ENCODE assay signal across 25 cellular contexts in genomic region chr17:8839410-8839935, GRCh38. TPM values are rescaled to one million over a fixed set of nuclear protein-coding genes. Genes with fewer than 3 reads are reported as not detected.
A peak's percentile ranks its signal among the peaks of the same experiment; 100 is the strongest.
DNase-seq lines count a peak whose midpoint lies in the region; ATAC-seq and TF ChIP-seq lines count a peak whose summit lies in the region.
"Had no signal": no experiment of that assay in that cellular context is flagged by ENCODE, and none has a peak within 500 bp of the region (broad histone marks: within the 10 kb centered on the region; RNA-seq: fewer than 3 reads in every experiment).

No MANE protein-coding gene starts in this region.

- no peaks in the 10 kb centered on the region for H3K27me3 ChIP-seq in right cardiac atrium (ENCODE audit: control insufficient read depth, insufficient read depth)
- peaks cover 0 to 38% (median 0%) of the 10 kb centered on the region in 4 donors for H3K27me3 ChIP-seq in esophagus muscularis mucosa
- H3K27me3 ChIP-seq: SJCRH30 had no signal

- H3K27ac ChIP-seq in right cardiac atrium (ENCODE audit: low read length) (no peak overlapping the region), esophagus muscularis mucosa (replicated peaks in 1 of 4) (no peak overlapping the region)
- H3K27ac ChIP-seq: KMS-11, SJCRH30 had no signal

- POLR2A ChIA-PET in WTC11 (lab: Charles Lee): interaction anchor here (1.0 kb wide), 1 partner anchor 9 kb away, joined by 3 read pairs; no protein-coding TSS in a partner anchor

- no peak for TF ChIP-seq CTCF in WTC11 (IDR thresholded peaks at IDR 0.05)
- no peak for TF ChIP-seq CTCF in esophagus muscularis mucosa (IDR thresholded peaks at IDR 0.05)

- ATAC-seq in Right ventricle myocardium inferior: peak; percentile 42
- no peak for ATAC-seq in right cardiac atrium
- peak; percentile 46 for ATAC-seq in WTC11
- no peak for ATAC-seq in sciatic nerve
- ATAC-seq: Panc1 had no signal

- peaks cover 3% of the 10 kb centered on the region for H3K27me3 Mint-ChIP-seq in WTC11 (ENCODE audit: low read depth)
- H3K27me3 Mint-ChIP-seq: B cell had no signal

- no peak overlapping the region for H3K4me3 Mint-ChIP-seq in WTC11
- H3K4me3 Mint-ChIP-seq: B cell, CD14-positive monocyte had no signal

- CTCF ChIA-PET in WTC11 (lab: Charles Lee): interaction anchor here (0.8 to 1.2 kb wide), 5 partner anchors 9 to 61 kb away, joined by 3 to 6 read pairs (median 4); partner anchors contain the start of gene MFSD6L

- no peaks in the 10 kb centered on the region for H3K36me3 Mint-ChIP-seq in WTC11

- 69% methylated on average over 11 of the region's 11 CpGs for WGBS in right cardiac atrium
- 68% methylated on average over 11 of the region's 11 CpGs for WGBS in esophagus muscularis mucosa

- no peak overlapping the region for H3K27ac Mint-ChIP-seq in WTC11
- H3K27ac Mint-ChIP-seq: B cell had no signal

- TF ChIP-seq POLR2A in esophagus muscularis mucosa (IDR thresholded peaks at IDR 0.05; ENCODE audit: low read depth): no peak

- H3K4me3 ChIP-seq in right cardiac atrium (ENCODE audit: low read length): no peak overlapping the region
- no peak overlapping the region for H3K4me3 ChIP-seq in esophagus muscularis mucosa
- H3K4me3 ChIP-seq: HAP-1, SJCRH30 had no signal

- H3K4me1 ChIP-seq in right cardiac atrium (ENCODE audit: control insufficient read depth, insufficient read depth, low read length) (no peaks in the 10 kb centered on the region), esophagus muscularis mucosa (no peaks in the 10 kb centered on the region)
- H3K4me1 ChIP-seq: HAP-1, SJCRH30 had no signal

- no peak for DNase-seq in Right ventricle myocardium inferior (ENCODE audit: missing footprints)
- DNase-seq in right cardiac atrium: no peak
- DNase-seq in WTC11 (ENCODE audit: low spot score): no peak
- peak; percentile 34 for DNase-seq in esophagus muscularis mucosa (ENCODE audit: extremely low spot score)
- peak; percentile 23 for DNase-seq in sciatic nerve (ENCODE audit: low spot score)
- DNase-seq in HuH-7.5 (ENCODE audit: low spot score): no peak
- DNase-seq in kidney glomerular epithelial cell (lab: John Stamatoyannopoulos, UW): no peak
- no peak for DNase-seq in NCI-H1694 (lab: John Stamatoyannopoulos, UW)
- DNase-seq: DMS79; IMR-90; NCI-H1092 treated with DMSO at 0.1 percent for 48 hours; NCI-H1436 treated with DMSO at 0.1 percent for 48 hours; NCI-H2029; NCI-H2227 treated with DMSO at 0.1 percent for 48 hours; NCI-H510A; NCI-H774; NK-92 treated with Interleukin-12 subunit alpha and Interleukin-12 subunit beta, amount 100 ng/mL, for 24 hours; SJCRH30 had no signal

- intact Hi-C loops in Right ventricle myocardium inferior (cut with DNase I) (no loop called here), right cardiac atrium (cut with DNase I) (no loop called here), esophagus muscularis mucosa (cut with DNase I) (no loop called here), sciatic nerve (cut with DNase I) (no loop called here)

- H3K9me3 Mint-ChIP-seq in WTC11: 0 out of 2 replicates have a peak, but pooled peaks cover 10% of the 10 kb centered on the region

- H3K4me1 Mint-ChIP-seq in WTC11: peaks cover 25% of the 10 kb centered on the region

- no peak for TF ChIP-seq EP300 in esophagus muscularis mucosa (IDR thresholded peaks at IDR 0.05)

- H3K9me3 ChIP-seq in right cardiac atrium (ENCODE audit: control insufficient read depth, low read length): no peaks in the 10 kb centered on the region
- H3K9me3 ChIP-seq in esophagus muscularis mucosa: no peaks in the 10 kb centered on the region
- H3K9me3 ChIP-seq: HAP-1, SJCRH30 had no signal

- H3K36me3 ChIP-seq in esophagus muscularis mucosa: peaks cover 0 to 3% (median 0%) of the 10 kb centered on the region in 4 donors
- H3K36me3 ChIP-seq: HAP-1, SJCRH30 had no signal

TF ChIP-seq in WTC11, 78 proteins besides CTCF, POLR2A, EP300 and RAD21 (continues in another document):
- TF ChIP-seq SMAD4 (CRISPR knock-in tag; IDR thresholded peaks at IDR 0.05) (no peak), ZNF425 (CRISPR knock-in tag; conservative IDR thresholded peaks at IDR 0.05) (no peak), ZMAT4 (CRISPR knock-in tag; IDR thresholded peaks at IDR 0.05) (no peak), ELF4 (CRISPR knock-in tag; IDR thresholded peaks at IDR 0.05; ENCODE audit: low read depth) (no peak), ARID4B (CRISPR knock-in tag; IDR thresholded peaks at IDR 0.05; ENCODE audit: borderline replicate concordance) (no peak), ZNF396 (CRISPR knock-in tag; IDR thresholded peaks at IDR 0.05; ENCODE audit: borderline replicate concordance) (no peak), AR (CRISPR knock-in tag; IDR thresholded peaks at IDR 0.05) (no peak)

RNA-seq across cellular contexts. Expression of gene PIK3R6, which starts 28.0 kb away (rescaled TPM):
- total RNA-seq in Right ventricle myocardium inferior (0.78 TPM), right cardiac atrium (under 1 TPM; 0.36 to 0.91 (median 0.85) TPM), WTC11 (2021) (0.15 to 0.23 TPM (median 0.21 TPM) in 3 replicates), esophagus muscularis mucosa (1 to 10 TPM in 3 of 4 donors, under 1 TPM in 1; 0.52 to 3.3 (median 1.8) TPM), sciatic nerve (2.1 TPM)
- polyA plus RNA-seq in right cardiac atrium: 0.86 TPM
- total RNA-seq: A172, IMR-90, SJCRH30 had no signal
- polyA plus RNA-seq: AG04450, IMR-90 had no signal

RNA-seq across cellular contexts. Expression of gene MFSD6L, which starts 40.3 kb away (rescaled TPM):
- total RNA-seq in Right ventricle myocardium inferior (0.11 TPM), right cardiac atrium (not detected), WTC11 (2021) (4.0 to 5.2 TPM (median 4.5 TPM) in 3 replicates), esophagus muscularis mucosa (under 1 TPM in 2 of 4 donors, not detected in 2; 0.17 to 0.33 TPM), sciatic nerve (not detected)
- 0.14 TPM for polyA plus RNA-seq in right cardiac atrium
- total RNA-seq: A172, IMR-90, SJCRH30 had no signal
- polyA plus RNA-seq: AG04450, IMR-90 had no signal

Comparison
In these comparisons a context has a peak if more than half of its experiments do, and no peak if none do; other contexts are left out.
1. ATAC-seq: peak in Right ventricle myocardium inferior (single experiment) and WTC11 (single experiment); none in right cardiac atrium (0 of 2) and sciatic nerve (single experiment).
2. DNase-seq: peak in esophagus muscularis mucosa (single experiment) and sciatic nerve (single experiment); none in Right ventricle myocardium inferior (single experiment), right cardiac atrium (0 of 3), WTC11 (single experiment), HuH-7.5 (single experiment), kidney glomerular epithelial cell (single experiment) and NCI-H1694 (single experiment).